ENCODE assay signal across 1 cellular context in the genomic region with DNA sequence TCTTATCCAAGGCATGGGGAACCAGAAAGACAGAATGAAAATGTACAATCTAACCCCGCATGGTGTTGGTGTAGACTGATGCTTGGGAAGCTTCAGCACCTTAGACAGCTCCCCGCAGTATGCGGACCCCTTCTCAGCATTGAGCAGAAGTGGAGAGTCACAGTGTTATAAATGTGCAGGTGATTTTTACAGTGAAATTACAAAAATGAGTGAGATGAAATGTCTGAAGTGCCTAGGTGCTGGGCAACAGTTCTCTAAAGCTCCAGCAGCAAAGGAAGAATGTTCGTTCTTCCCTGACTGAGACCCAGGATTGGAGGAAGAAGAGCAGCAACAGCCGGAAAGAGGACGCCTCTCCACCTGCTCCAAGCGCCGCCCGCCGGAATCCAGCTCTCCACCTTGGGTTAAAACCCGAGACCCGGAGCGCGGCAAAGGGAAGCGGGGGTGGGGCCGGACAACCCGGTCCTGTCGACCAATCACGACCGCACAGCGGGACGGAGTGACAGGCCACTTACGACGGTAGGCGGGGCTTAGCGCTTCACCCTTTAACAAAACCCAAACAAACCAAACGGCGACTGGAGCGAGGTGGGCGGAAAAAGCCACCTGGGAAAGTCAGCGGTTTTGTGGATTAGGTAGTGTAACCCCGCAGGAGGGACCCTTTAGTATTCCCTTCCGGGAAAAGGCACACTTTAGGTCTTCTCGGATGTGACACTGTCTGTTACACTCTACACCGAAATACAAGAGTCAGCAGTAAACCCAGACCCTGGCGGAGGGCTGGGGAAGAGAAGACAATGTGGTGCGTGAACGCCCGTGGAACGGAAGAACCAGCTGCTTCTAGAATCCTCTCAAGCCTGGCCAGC.
TF ChIP-seq lines count a peak whose summit lies in the region.

GLRA3 (minus strand) TSS at position 403 of the 857 bp plus-strand sequence. CDS start 436 bp downstream, outside the sequence.

TF ChIP-seq in A549, 52 proteins besides CTCF, POLR2A, EP300 and RAD21 (continued from another document):
- TF ChIP-seq HES2 (IDR thresholded peaks at IDR 0.05), result no peak
- TF ChIP-seq EHMT2 (IDR thresholded peaks at IDR 0.05; ENCODE audit: low read depth), result peak; percentile 89
- peak; percentile 44; the same call in 1 of the 2 replicates for TF ChIP-seq PHF8 (IDR thresholded peaks at IDR 0.05; ENCODE audit: borderline replicate concordance, low read depth)
TF ChIP-seq in A549: peak in this region for 7.
